15 cellular contexts compared by ENCODE assay signal in genomic region chr10:124244256-124244877, GRCh38.
"Had no signal": no experiment of that assay in that cellular context is flagged by ENCODE, and none has a peak within 500 bp of the region (broad histone marks: within the 10 kb centered on the region; RNA-seq: fewer than 3 reads in every experiment).

No MANE protein-coding gene starts in this region.

- H3K4me3 ChIP-seq: esophagus squamous epithelium, gastroesophageal sphincter, left lung, ovary, right atrium auricular region, smooth muscle cell, testis, tibial nerve had no signal

- H3K27ac ChIP-seq: esophagus squamous epithelium, gastroesophageal sphincter, left lung, ovary, right atrium auricular region, testis, tibial nerve had no signal

- H3K4me3 Mint-ChIP-seq: dendritic cell treated with granulocyte-macrophage colony-stimulating factor and Interleukin-4, amounts not matched to agents 40 ng/mL and 50 ng/mL, for 4 days; naive thymus-derived CD4-positive, alpha-beta T cell had no signal

- H3K4me2 ChIP-seq: smooth muscle cell had no signal

- H3K9me3 ChIP-seq: esophagus squamous epithelium, gastroesophageal sphincter, left lung, ovary, right atrium auricular region, testis, tibial nerve had no signal

- H3K27me3 ChIP-seq: esophagus squamous epithelium, gastroesophageal sphincter, left lung, ovary, right atrium auricular region, testis, tibial nerve had no signal

- H3K36me3 Mint-ChIP-seq: naive thymus-derived CD4-positive, alpha-beta T cell had no signal

- H3K27ac Mint-ChIP-seq: dendritic cell treated with granulocyte-macrophage colony-stimulating factor and Interleukin-4, amounts not matched to agents 40 ng/mL and 50 ng/mL, for 4 days; naive thymus-derived CD4-positive, alpha-beta T cell had no signal

- ATAC-seq: gastroesophageal sphincter; left lung; naive thymus-derived CD4-positive, alpha-beta T cell; stimulated activated naive CD8-positive, alpha-beta T cell treated with anti-CD3 and anti-CD28 coated beads, Interleukin-15, Interleukin-2, amounts not matched to agents 100 U/mL and 50 U/mL, for 24 hours had no signal

- H3K4me1 ChIP-seq: gastroesophageal sphincter, left lung, right atrium auricular region, testis had no signal

- H3K4me1 Mint-ChIP-seq: naive thymus-derived CD4-positive, alpha-beta T cell had no signal

- DNase-seq: esophagus squamous epithelium; foreskin fibroblast; glutamatergic neuron; islet precursor cell; left lung; naive thymus-derived CD4-positive, alpha-beta T cell; stimulated activated CD4-positive, alpha-beta T cell treated with anti-CD3 and anti-CD28 coated beads, Interleukin-2, amount 100 ng/mL, for 48 hours; stimulated activated naive CD8-positive, alpha-beta T cell treated with anti-CD3 and anti-CD28 coated beads, Interleukin-15, Interleukin-2, amounts not matched to agents 100 U/mL and 50 U/mL, for 24 hours; testis had no signal

- H3K9me3 Mint-ChIP-seq: dendritic cell treated with granulocyte-macrophage colony-stimulating factor and Interleukin-4, amounts not matched to agents 40 ng/mL and 50 ng/mL, for 4 days had no signal

- H3K36me3 ChIP-seq: esophagus squamous epithelium, gastroesophageal sphincter, left lung, ovary, right atrium auricular region, tibial nerve had no signal
